24 cellular contexts compared by ENCODE assay signal in the genomic region with DNA sequence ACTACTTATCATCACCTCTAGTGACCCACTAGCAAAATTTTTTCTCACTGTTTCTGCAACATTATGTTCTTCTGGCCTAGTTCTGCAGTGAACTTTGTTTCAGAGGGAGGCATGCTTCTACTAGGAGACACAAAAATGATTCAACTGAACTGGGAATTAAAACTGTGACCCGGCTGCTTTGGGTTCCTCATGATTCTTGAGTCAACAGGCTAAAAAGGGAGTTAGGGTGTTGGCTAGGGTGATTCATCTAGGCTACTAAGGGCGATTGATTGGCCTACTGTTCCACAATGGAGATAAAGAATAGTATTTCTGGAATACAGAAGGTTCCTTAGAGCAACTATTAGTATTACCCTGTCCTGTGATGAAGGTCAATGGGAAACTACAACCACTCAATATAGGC.
"Had no signal": no experiment of that assay in that cellular context is flagged by ENCODE, and none has a peak within 500 bp of the region (broad histone marks: within the 10 kb centered on the region; RNA-seq: fewer than 3 reads in every experiment).

No MANE protein-coding gene starts in this region.

- ATAC-seq: activated CD4-positive, alpha-beta T cell treated with anti-CD3 and anti-CD28 coated beads for 36 hours; activated CD8-positive, alpha-beta memory T cell treated with anti-CD3 and anti-CD28 coated beads, Interleukin-2, amount 10 ng/mL, durations not matched to agents 7 days and 5 days; activated T-helper 17 cell treated with anti-CD3 and anti-CD28 coated beads, Interleukin-2, amount 50 U/mL, for 72 hours; left lobe of liver; WTC11 had no signal

- H3K9me3 ChIP-seq: esophagus squamous epithelium, transverse colon, vagina had no signal

- H3K4me3 ChIP-seq: esophagus squamous epithelium, lung, transverse colon, vagina had no signal

- H3K27ac ChIP-seq: esophagus squamous epithelium, transverse colon, vagina had no signal

- H3K27me3 ChIP-seq: esophagus squamous epithelium, transverse colon, vagina had no signal

- DNase-seq: activated CD4-positive, alpha-beta memory T cell treated with anti-CD3 and anti-CD28 coated beads, Interleukin-2, amount 10 ng/mL, durations not matched to agents 7 days and 5 days; activated CD4-positive, alpha-beta T cell treated with anti-CD3 and anti-CD28 coated beads for 36 hours; activated CD8-positive, alpha-beta memory T cell treated with anti-CD3 and anti-CD28 coated beads, Interleukin-2, amount 10 ng/mL, durations not matched to agents 7 days and 5 days; activated naive CD4-positive, alpha-beta T cell treated with Interleukin-2 at 50 U/mL for 16 hours; activated T-cell treated with anti-CD3 and anti-CD28 coated beads, Interleukin-2, amount 50 U/mL, for 1 hour; aorta; cerebellar nuclear complex; cortex of kidney; effector CD4-positive, alpha-beta T cell; esophagus squamous epithelium; kidney; midbrain; occipital lobe; retina; stimulated activated CD4-positive, alpha-beta T cell treated with anti-CD3 and anti-CD28 coated beads, Interleukin-1b, Interleukin-23, amount 100 ng/mL, for 48 hours; stimulated activated CD8-positive, alpha-beta memory T cell treated with anti-CD3 and anti-CD28 coated beads, Interleukin-4, amount 100 ng/mL, for 48 hours; stimulated activated naive CD4-positive, alpha-beta T cell; substantia nigra; transverse colon had no signal

- H3K36me3 ChIP-seq: esophagus squamous epithelium, transverse colon, vagina had no signal

- H3K4me1 ChIP-seq: esophagus squamous epithelium, transverse colon, vagina had no signal
